Comparison of ENCODE assay signal across 1 cellular context in the genomic region with DNA sequence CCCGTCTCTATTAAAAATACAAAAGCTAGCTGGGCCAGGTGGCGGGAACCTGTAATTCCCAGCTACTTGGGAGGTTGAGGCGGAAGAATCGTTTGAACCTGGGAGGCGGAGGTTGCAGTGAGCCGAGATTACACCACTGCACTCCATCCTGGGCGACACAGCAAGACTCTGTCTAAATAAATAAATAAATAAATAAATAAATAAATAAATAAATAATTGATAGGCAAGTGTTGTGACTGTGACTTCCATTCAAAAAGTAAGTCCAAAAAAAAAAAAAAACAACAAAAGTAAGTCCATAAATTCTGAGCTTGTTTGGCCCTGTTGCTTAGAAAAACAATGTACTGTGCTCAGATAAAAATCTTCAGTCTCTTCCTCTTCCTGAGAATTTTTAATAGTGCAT.
TF ChIP-seq lines count a peak whose summit lies in the region.

No MANE protein-coding gene starts in this region.

TF ChIP-seq in HEK293, 187 proteins besides CTCF, POLR2A, EP300 and RAD21 (continued from another document):
- TF ChIP-seq, protein P1, sequence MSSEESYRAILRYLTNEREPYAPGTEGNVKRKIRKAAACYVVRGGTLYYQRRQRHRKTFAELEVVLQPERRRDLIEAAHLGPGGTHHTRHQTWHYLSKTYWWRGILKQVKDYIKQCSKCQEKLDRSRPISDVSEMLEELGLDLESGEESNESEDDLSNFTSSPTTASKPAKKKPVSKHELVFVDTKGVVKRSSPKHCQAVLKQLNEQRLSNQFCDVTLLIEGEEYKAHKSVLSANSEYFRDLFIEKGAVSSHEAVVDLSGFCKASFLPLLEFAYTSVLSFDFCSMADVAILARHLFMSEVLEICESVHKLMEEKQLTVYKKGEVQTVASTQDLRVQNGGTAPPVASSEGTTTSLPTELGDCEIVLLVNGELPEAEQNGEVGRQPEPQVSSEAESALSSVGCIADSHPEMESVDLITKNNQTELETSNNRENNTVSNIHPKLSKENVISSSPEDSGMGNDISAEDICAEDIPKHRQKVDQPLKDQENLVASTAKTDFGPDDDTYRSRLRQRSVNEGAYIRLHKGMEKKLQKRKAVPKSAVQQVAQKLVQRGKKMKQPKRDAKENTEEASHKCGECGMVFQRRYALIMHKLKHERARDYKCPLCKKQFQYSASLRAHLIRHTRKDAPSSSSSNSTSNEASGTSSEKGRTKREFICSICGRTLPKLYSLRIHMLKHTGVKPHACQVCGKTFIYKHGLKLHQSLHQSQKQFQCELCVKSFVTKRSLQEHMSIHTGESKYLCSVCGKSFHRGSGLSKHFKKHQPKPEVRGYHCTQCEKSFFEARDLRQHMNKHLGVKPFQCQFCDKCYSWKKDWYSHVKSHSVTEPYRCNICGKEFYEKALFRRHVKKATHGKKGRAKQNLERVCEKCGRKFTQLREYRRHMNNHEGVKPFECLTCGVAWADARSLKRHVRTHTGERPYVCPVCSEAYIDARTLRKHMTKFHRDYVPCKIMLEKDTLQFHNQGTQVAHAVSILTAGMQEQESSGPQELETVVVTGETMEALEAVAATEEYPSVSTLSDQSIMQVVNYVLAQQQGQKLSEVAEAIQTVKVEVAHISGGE (tag by site-specific recombination; conservative IDR thresholded peaks at IDR 0.05; ENCODE audit: low read depth), result peak; percentile 33; the same call in 1 of the 2 replicates
- TF ChIP-seq ZNF433 (tag by site-specific recombination; IDR thresholded peaks at IDR 0.05; ENCODE audit: low read depth), result peak; percentile 32; the same call in 1 of the 2 replicates
- TF ChIP-seq ZNF555 (tag by site-specific recombination; conservative IDR thresholded peaks at IDR 0.05), result peak; percentile 42
- TF ChIP-seq ZNF664 (tag by site-specific recombination; IDR thresholded peaks at IDR 0.05), result 0 out of 2 replicates have a peak, but pooled peaks have one; percentile 38
- TF ChIP-seq, protein P2, sequence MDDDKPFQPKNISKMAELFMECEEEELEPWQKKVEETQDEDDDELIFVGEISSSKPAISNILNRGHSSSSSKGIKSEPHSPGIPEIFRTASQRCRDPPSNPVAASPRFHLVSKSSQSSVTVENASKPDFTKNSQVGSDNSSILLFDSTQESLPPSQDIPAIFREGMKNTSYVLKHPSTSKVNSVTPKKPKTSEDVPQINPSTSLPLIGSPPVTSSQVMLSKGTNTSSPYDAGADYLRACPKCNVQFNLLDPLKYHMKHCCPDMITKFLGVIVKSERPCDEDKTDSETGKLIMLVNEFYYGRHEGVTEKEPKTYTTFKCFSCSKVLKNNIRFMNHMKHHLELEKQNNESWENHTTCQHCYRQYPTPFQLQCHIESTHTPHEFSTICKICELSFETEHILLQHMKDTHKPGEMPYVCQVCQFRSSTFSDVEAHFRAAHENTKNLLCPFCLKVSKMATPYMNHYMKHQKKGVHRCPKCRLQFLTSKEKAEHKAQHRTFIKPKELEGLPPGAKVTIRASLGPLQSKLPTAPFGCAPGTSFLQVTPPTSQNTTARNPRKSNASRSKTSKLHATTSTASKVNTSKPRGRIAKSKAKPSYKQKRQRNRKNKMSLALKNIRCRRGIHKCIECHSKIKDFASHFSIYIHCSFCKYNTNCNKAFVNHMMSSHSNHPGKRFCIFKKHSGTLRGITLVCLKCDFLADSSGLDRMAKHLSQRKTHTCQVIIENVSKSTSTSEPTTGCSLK (tag by site-specific recombination; IDR thresholded peaks at IDR 0.05), result no peak
- TF ChIP-seq ZFHX2 (tag by site-specific recombination; conservative IDR thresholded peaks at IDR 0.05), result no peak
- TF ChIP-seq ZNF610 (tag by site-specific recombination; IDR thresholded peaks at IDR 0.05; ENCODE audit: borderline replicate concordance), result no peak
- TF ChIP-seq, protein P3, sequence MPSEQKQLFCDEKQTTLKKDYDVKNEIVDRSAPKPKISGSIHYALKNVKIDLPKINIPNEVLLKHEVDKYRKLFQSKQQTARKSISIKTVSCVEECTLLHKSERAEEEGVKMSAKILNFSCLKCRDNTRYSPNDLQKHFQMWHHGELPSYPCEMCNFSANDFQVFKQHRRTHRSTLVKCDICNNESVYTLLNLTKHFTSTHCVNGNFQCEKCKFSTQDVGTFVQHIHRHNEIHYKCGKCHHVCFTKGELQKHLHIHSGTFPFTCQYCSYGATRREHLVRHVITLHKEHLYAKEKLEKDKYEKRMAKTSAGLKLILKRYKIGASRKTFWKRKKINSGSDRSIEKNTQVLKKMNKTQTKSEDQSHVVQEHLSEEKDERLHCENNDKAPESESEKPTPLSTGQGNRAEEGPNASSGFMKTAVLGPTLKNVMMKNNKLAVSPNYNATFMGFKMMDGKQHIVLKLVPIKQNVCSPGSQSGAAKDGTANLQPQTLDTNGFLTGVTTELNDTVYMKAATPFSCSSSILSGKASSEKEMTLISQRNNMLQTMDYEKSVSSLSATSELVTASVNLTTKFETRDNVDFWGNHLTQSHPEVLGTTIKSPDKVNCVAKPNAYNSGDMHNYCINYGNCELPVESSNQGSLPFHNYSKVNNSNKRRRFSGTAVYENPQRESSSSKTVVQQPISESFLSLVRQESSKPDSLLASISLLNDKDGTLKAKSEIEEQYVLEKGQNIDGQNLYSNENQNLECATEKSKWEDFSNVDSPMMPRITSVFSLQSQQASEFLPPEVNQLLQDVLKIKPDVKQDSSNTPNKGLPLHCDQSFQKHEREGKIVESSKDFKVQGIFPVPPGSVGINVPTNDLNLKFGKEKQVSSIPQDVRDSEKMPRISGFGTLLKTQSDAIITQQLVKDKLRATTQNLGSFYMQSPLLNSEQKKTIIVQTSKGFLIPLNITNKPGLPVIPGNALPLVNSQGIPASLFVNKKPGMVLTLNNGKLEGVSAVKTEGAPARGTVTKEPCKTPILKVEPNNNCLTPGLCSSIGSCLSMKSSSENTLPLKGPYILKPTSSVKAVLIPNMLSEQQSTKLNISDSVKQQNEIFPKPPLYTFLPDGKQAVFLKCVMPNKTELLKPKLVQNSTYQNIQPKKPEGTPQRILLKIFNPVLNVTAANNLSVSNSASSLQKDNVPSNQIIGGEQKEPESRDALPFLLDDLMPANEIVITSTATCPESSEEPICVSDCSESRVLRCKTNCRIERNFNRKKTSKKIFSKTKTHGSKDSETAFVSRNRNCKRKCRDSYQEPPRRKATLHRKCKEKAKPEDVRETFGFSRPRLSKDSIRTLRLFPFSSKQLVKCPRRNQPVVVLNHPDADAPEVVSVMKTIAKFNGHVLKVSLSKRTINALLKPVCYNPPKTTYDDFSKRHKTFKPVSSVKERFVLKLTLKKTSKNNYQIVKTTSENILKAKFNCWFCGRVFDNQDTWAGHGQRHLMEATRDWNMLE (tag by site-specific recombination; conservative IDR thresholded peaks at IDR 0.05; ENCODE audit: low read depth), result peak; percentile 81
- peak; percentile 76; the same call in 1 of the 2 replicates for TF ChIP-seq ZNF394 (tag by site-specific recombination; IDR thresholded peaks at IDR 0.05; ENCODE audit: borderline replicate concordance)
- no peak for TF ChIP-seq ZNF677 (tag by site-specific recombination; IDR thresholded peaks at IDR 0.05)
- TF ChIP-seq, protein P4, sequence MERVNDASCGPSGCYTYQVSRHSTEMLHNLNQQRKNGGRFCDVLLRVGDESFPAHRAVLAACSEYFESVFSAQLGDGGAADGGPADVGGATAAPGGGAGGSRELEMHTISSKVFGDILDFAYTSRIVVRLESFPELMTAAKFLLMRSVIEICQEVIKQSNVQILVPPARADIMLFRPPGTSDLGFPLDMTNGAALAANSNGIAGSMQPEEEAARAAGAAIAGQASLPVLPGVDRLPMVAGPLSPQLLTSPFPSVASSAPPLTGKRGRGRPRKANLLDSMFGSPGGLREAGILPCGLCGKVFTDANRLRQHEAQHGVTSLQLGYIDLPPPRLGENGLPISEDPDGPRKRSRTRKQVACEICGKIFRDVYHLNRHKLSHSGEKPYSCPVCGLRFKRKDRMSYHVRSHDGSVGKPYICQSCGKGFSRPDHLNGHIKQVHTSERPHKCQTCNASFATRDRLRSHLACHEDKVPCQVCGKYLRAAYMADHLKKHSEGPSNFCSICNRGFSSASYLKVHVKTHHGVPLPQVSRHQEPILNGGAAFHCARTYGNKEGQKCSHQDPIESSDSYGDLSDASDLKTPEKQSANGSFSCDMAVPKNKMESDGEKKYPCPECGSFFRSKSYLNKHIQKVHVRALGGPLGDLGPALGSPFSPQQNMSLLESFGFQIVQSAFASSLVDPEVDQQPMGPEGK (tag by site-specific recombination; IDR thresholded peaks at IDR 0.05), result no peak
- TF ChIP-seq, protein P5, sequence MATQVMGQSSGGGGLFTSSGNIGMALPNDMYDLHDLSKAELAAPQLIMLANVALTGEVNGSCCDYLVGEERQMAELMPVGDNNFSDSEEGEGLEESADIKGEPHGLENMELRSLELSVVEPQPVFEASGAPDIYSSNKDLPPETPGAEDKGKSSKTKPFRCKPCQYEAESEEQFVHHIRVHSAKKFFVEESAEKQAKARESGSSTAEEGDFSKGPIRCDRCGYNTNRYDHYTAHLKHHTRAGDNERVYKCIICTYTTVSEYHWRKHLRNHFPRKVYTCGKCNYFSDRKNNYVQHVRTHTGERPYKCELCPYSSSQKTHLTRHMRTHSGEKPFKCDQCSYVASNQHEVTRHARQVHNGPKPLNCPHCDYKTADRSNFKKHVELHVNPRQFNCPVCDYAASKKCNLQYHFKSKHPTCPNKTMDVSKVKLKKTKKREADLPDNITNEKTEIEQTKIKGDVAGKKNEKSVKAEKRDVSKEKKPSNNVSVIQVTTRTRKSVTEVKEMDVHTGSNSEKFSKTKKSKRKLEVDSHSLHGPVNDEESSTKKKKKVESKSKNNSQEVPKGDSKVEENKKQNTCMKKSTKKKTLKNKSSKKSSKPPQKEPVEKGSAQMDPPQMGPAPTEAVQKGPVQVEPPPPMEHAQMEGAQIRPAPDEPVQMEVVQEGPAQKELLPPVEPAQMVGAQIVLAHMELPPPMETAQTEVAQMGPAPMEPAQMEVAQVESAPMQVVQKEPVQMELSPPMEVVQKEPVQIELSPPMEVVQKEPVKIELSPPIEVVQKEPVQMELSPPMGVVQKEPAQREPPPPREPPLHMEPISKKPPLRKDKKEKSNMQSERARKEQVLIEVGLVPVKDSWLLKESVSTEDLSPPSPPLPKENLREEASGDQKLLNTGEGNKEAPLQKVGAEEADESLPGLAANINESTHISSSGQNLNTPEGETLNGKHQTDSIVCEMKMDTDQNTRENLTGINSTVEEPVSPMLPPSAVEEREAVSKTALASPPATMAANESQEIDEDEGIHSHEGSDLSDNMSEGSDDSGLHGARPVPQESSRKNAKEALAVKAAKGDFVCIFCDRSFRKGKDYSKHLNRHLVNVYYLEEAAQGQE (tag by site-specific recombination; IDR thresholded peaks at IDR 0.05), result peak; percentile 68
- TF ChIP-seq ZNF623 (tag by site-specific recombination; IDR thresholded peaks at IDR 0.05), result peak; percentile 61
- TF ChIP-seq ZBTB8A (tag by site-specific recombination; IDR thresholded peaks at IDR 0.05), result 0 out of 2 replicates have a peak, but pooled peaks have one; percentile 15
- no peak for TF ChIP-seq ZNF302 (tag by site-specific recombination; IDR thresholded peaks at IDR 0.05; ENCODE audit: low read depth)
- TF ChIP-seq ZNF654 (tag by site-specific recombination; IDR thresholded peaks at IDR 0.05; ENCODE audit: low read depth), result peak; percentile 23; the same call in 1 of the 2 replicates
- TF ChIP-seq ZNF791 (tag by site-specific recombination; IDR thresholded peaks at IDR 0.05), result no peak
- no peak for TF ChIP-seq ZNF37A (tag by site-specific recombination; IDR thresholded peaks at IDR 0.05)
- 0 out of 2 replicates have a peak, but pooled peaks have one; percentile 33 for TF ChIP-seq ZBTB21 (tag by site-specific recombination; IDR thresholded peaks at IDR 0.05)
- TF ChIP-seq ZNF701 (tag by site-specific recombination; IDR thresholded peaks at IDR 0.05), result no peak
